In genomic region chr3:170368921-170369320, GRCh38 we compare ENCODE assay signal across 12 cellular contexts. TPM values are rescaled to one million over a fixed set of nuclear protein-coding genes. Genes with fewer than 3 reads are reported as not detected.
DNase-seq lines count a peak whose midpoint lies in the region; ATAC-seq and TF ChIP-seq lines count a peak whose summit lies in the region.
"Had no signal": no experiment of that assay in that cellular context is flagged by ENCODE, and none has a peak within 500 bp of the region (broad histone marks: within the 10 kb centered on the region; RNA-seq: fewer than 3 reads in every experiment).

No MANE protein-coding gene starts in this region.

- peaks cover 43% of the 10 kb centered on the region for H3K4me1 Mint-ChIP-seq in CD8-positive, alpha-beta T cell (ENCODE audit: low read depth)
- peaks cover 63% of the 10 kb centered on the region for H3K4me1 Mint-ChIP-seq in chondrocyte (ENCODE audit: low read depth)
- peaks cover 13% of the 10 kb centered on the region for H3K4me1 Mint-ChIP-seq in neural crest cell

- H3K4me3 Mint-ChIP-seq in CD8-positive, alpha-beta T cell = no peak overlapping the region
- H3K4me3 Mint-ChIP-seq in chondrocyte (ENCODE audit: unreplicated experiment) (no peak overlapping the region), neural crest cell (no peak overlapping the region)
- H3K4me3 Mint-ChIP-seq: T-helper 1 cell treated with Interleukin-12 subunit alpha and Interleukin-12 subunit beta and Interleukin-4 antibody, amounts not matched to agents 30 μg/mL and 1 μg/mL, for 36 hours had no signal

- intact Hi-C loops in CD8-positive, alpha-beta T cell (cut with DNase I, micrococcal nuclease) = loop anchor here in 1 of 2 experiments (1.0 kb wide), 2 partner anchors 59 to 181 kb away; no protein-coding TSS in a partner anchor

- H3K9me3 Mint-ChIP-seq in CD8-positive, alpha-beta T cell = no peaks in the 10 kb centered on the region
- H3K9me3 Mint-ChIP-seq in chondrocyte (ENCODE audit: low read depth) = no peaks in the 10 kb centered on the region
- H3K9me3 Mint-ChIP-seq in neural crest cell = no peaks in the 10 kb centered on the region
- H3K9me3 Mint-ChIP-seq: T-helper 1 cell treated with Interleukin-12 subunit alpha and Interleukin-12 subunit beta and Interleukin-4 antibody, amounts not matched to agents 30 μg/mL and 1 μg/mL, for 36 hours had no signal

- H3K9me3 ChIP-seq in CD8-positive, alpha-beta T cell (ENCODE audit: low read length) = no peaks in the 10 kb centered on the region

- no peaks in the 10 kb centered on the region for H3K27me3 Mint-ChIP-seq in CD8-positive, alpha-beta T cell (ENCODE audit: low read depth)
- H3K27me3 Mint-ChIP-seq in chondrocyte (ENCODE audit: low read depth) (no peaks in the 10 kb centered on the region), neural crest cell (ENCODE audit: low read depth) (no peaks in the 10 kb centered on the region)

- H3K4me1 ChIP-seq in CD8-positive, alpha-beta T cell (ENCODE audit: insufficient read depth, low read length) = peaks cover 12% of the 10 kb centered on the region

- H3K27ac Mint-ChIP-seq in CD8-positive, alpha-beta T cell = no peak overlapping the region
- H3K27ac Mint-ChIP-seq in chondrocyte (ENCODE audit: unreplicated experiment) (no peak overlapping the region), neural crest cell (ENCODE audit: unreplicated experiment) (no peak overlapping the region)
- H3K27ac Mint-ChIP-seq: T-helper 1 cell treated with Interleukin-12 subunit alpha and Interleukin-12 subunit beta and Interleukin-4 antibody, amounts not matched to agents 30 μg/mL and 1 μg/mL, for 36 hours had no signal

- TF ChIP-seq CTCF in CD8-positive, alpha-beta T cell (IDR thresholded peaks at IDR 0.05) = peak; percentile 56
- TF ChIP-seq CTCF in chondrocyte (IDR thresholded peaks at IDR 0.05) (peak; percentile 76), neural crest cell (conservative IDR thresholded peaks at IDR 0.05) (peak; percentile 61), coronary artery (IDR thresholded peaks at IDR 0.05) (no peak)

- CTCF ChIA-PET in CD8-positive, alpha-beta T cell (lab: Charles Lee) = interaction anchor here (0.8 to 1.0 kb wide), 2 partner anchors 13 to 595 kb away, joined by 3 read pairs; no protein-coding TSS in a partner anchor

- H3K36me3 Mint-ChIP-seq in CD8-positive, alpha-beta T cell = peaks cover 10% of the 10 kb centered on the region
- H3K36me3 Mint-ChIP-seq in chondrocyte (ENCODE audit: low read depth) = peaks cover 16% of the 10 kb centered on the region
- peaks cover 5% of the 10 kb centered on the region for H3K36me3 Mint-ChIP-seq in neural crest cell (ENCODE audit: low read depth)

- no peak overlapping the region for H3K4me3 ChIP-seq in CD8-positive, alpha-beta T cell (ENCODE audit: low read depth, low read length)
- H3K4me3 ChIP-seq in coronary artery = no peak overlapping the region

- no peaks in the 10 kb centered on the region for H3K27me3 ChIP-seq in CD8-positive, alpha-beta T cell (ENCODE audit: insufficient read depth, low read length)

- H3K27ac ChIP-seq in CD8-positive, alpha-beta T cell (ENCODE audit: low read depth, low read length) = no peak overlapping the region
- H3K27ac ChIP-seq in coronary artery = no peak overlapping the region

- no peak for DNase-seq in CD8-positive, alpha-beta T cell
- DNase-seq in Kasumi-1 (lab: John Stamatoyannopoulos, UW) (peak; percentile 29 to 47), chondrocyte (ENCODE audit: low spot score) (no peak), neural crest cell (ENCODE audit: low read depth, low spot score) (no peak), activated gamma-delta T cell treated with Interleukin-2 at 50 U/mL for 16 hours (no peak), coronary artery (ENCODE audit: low spot score) (no peak)
- DNase-seq in NK-92 treated with Interleukin-12 subunit alpha and Interleukin-12 subunit beta, amount 100 ng/mL, for 24 hours (lab: John Stamatoyannopoulos, UW) = no peak
- DNase-seq: amniotic stem cell; NCI-H69; stimulated activated CD4-positive, alpha-beta T cell treated with anti-CD3 and anti-CD28 coated beads, Interleukin-2, amount 100 ng/mL, for 48 hours had no signal

- ATAC-seq in CD8-positive, alpha-beta T cell = no peak
- ATAC-seq in GM18511 (IDR thresholded peaks at IDR 0.05; ENCODE audit: unreplicated experiment) = no peak

- H3K36me3 ChIP-seq in CD8-positive, alpha-beta T cell (ENCODE audit: insufficient read depth, low read length) = no peaks in the 10 kb centered on the region

- POLR2A ChIA-PET in CD8-positive, alpha-beta T cell (lab: Charles Lee) = interaction anchor here (0.6 to 1.7 kb wide), 3 partner anchors 12 to 605 kb away, joined by 3 to 4 read pairs (median 3); partner anchors contain the start of gene SKIL

RNA-seq across cellular contexts. Expression of gene SKIL, which starts 11.4 kb away (rescaled TPM):
- 100 to 1,000 TPM; 160 to 177 TPM for total RNA-seq in CD8-positive, alpha-beta T cell
- total RNA-seq in chondrocyte = 94.0 to 177 TPM (median 96.0 TPM) in 3 replicates
- total RNA-seq in neural crest cell = 17.7 and 18.0 TPM in 2 replicates

RNA-seq across cellular contexts. Expression of gene CLDN11, which starts 49.7 kb away (rescaled TPM):
- not detected for total RNA-seq in CD8-positive, alpha-beta T cell
- total RNA-seq in chondrocyte (0.51 to 2.5 TPM (median 0.62 TPM) in 3 replicates), neural crest cell (1.8 and 2.0 TPM in 2 replicates)

Comparison
In these comparisons a context has a peak if more than half of its experiments do, and no peak if none do; other contexts are left out.
1. DNase-seq: peak in Kasumi-1 (2 of 2); none in CD8-positive, alpha-beta T cell (0 of 7), chondrocyte (single experiment), neural crest cell (single experiment), NK-92 treated with Interleukin-12 subunit alpha and Interleukin-12 subunit beta, amount 100 ng/mL, for 24 hours (single experiment), activated gamma-delta T cell treated with Interleukin-2 at 50 U/mL for 16 hours (single experiment) and coronary artery (single experiment).